Comparison of ENCODE assay signal across 11 cellular contexts in genomic region chr14:21537088-21537424, GRCh38. TPM values are rescaled to one million over a fixed set of nuclear protein-coding genes. Genes with fewer than 3 reads are reported as not detected.
DNase-seq lines count a peak whose midpoint lies in the region; ATAC-seq, FAIRE-seq and TF ChIP-seq lines count a peak whose summit lies in the region.
"Had no signal": no experiment of that assay in that cellular context is flagged by ENCODE, and none has a peak within 500 bp of the region (broad histone marks: within the 10 kb centered on the region; RNA-seq: fewer than 3 reads in every experiment).

No MANE protein-coding gene starts in this region.

- no peak for FAIRE-seq in astrocyte (lab: Jason Lieb, UNC)

- H3K4me1 Mint-ChIP-seq in astrocyte (ENCODE audit: low read depth, unreplicated experiment): peaks cover 14% of the 10 kb centered on the region
- H3K4me1 Mint-ChIP-seq in CD8-positive, alpha-beta memory T cell: peaks cover 4 to 12% (median 11%) of the 10 kb centered on the region in 3 donors

- H2AFZ ChIP-seq in astrocyte (ENCODE audit: low read depth, low read length): peak overlapping the region; percentile 53

- no peak for ATAC-seq in psoas muscle

- H3K9ac ChIP-seq in astrocyte (ENCODE audit: low read length) (no peak overlapping the region), iPS-20b (ENCODE audit: low read depth, low read length) (peak overlapping the region; percentile 96)

- H3K4me1 ChIP-seq in astrocyte (ENCODE audit: insufficient read depth, low read length) (no peaks in the 10 kb centered on the region), iPS-20b (ENCODE audit: insufficient read depth, low read length) (peaks cover 38% of the 10 kb centered on the region), psoas muscle (no peaks in the 10 kb centered on the region)
- no peaks in the 10 kb centered on the region for H3K4me1 ChIP-seq in CD8-positive, alpha-beta memory T cell (ENCODE audit: insufficient read depth, low read length)

- CTCF ChIA-PET in CD8-positive, alpha-beta memory T cell (lab: Charles Lee): no interaction called here

- peaks cover 2% of the 10 kb centered on the region for H3K9me3 Mint-ChIP-seq in astrocyte (ENCODE audit: unreplicated experiment)
- H3K9me3 Mint-ChIP-seq in CD8-positive, alpha-beta memory T cell: no peaks in the 10 kb centered on the region

- intact Hi-C loops in psoas muscle (cut with DNase I): no loop called here

- peak overlapping the region; percentile 75 for H3K4me2 ChIP-seq in astrocyte (ENCODE audit: low read length)

- 13 to 15% (median 15%) methylated on average over 3 of the region's 3 CpGs for WGBS in psoas muscle, 3 donors

- H3K9me3 ChIP-seq in astrocyte (ENCODE audit: insufficient read depth, low read depth, low read length): no peaks in the 10 kb centered on the region
- no peaks in the 10 kb centered on the region for H3K9me3 ChIP-seq in iPS-20b (ENCODE audit: insufficient read depth, low read depth, low read length)
- no peaks in the 10 kb centered on the region for H3K9me3 ChIP-seq in psoas muscle
- H3K9me3 ChIP-seq in CD8-positive, alpha-beta memory T cell (ENCODE audit: low read length): no peaks in the 10 kb centered on the region

- POLR2A ChIA-PET in CD8-positive, alpha-beta memory T cell (lab: Charles Lee): no interaction called here

- no peak overlapping the region for H3K27ac ChIP-seq in astrocyte (ENCODE audit: low read depth, low read length)
- peak overlapping the region; percentile 96 for H3K27ac ChIP-seq in iPS-20b (ENCODE audit: low read length)
- no peak overlapping the region for H3K27ac ChIP-seq in psoas muscle
- no peak overlapping the region for H3K27ac ChIP-seq in CD8-positive, alpha-beta memory T cell (ENCODE audit: low read depth, low read length)

- no peaks in the 10 kb centered on the region for H3K27me3 ChIP-seq in H7 (ENCODE audit: control insufficient read depth, insufficient read depth, low read length)
- H3K27me3 ChIP-seq in astrocyte (ENCODE audit: insufficient read depth, low read length): peaks cover 46% of the 10 kb centered on the region
- no peaks in the 10 kb centered on the region for H3K27me3 ChIP-seq in iPS-20b (ENCODE audit: insufficient read depth, low read length)
- peaks cover 4 to 62% (median 6%) of the 10 kb centered on the region in 3 donors for H3K27me3 ChIP-seq in psoas muscle (ENCODE audit: insufficient read depth in 3 of 3, low read length in 2 of 3)
- peaks cover 20% of the 10 kb centered on the region for H3K27me3 ChIP-seq in CD8-positive, alpha-beta memory T cell (ENCODE audit: insufficient read depth, low read length, poor library complexity, severe bottlenecking)

- peak overlapping the region; percentile 85 for H3K4me3 ChIP-seq in H7 (ENCODE audit: insufficient read depth, low read depth, low read length)
- H3K4me3 ChIP-seq in astrocyte (ENCODE audit: insufficient read depth, low read depth, low read length): peak overlapping the region; percentile 35
- peak overlapping the region; percentile 94 for H3K4me3 ChIP-seq in iPS-20b (ENCODE audit: low read length)
- peak overlapping the region; percentile 46 for H3K4me3 ChIP-seq in psoas muscle
- H3K4me3 ChIP-seq in CD8-positive, alpha-beta memory T cell (ENCODE audit: low read length): no peak overlapping the region

- no peaks in the 10 kb centered on the region for H3K36me3 Mint-ChIP-seq in astrocyte (ENCODE audit: low read depth, unreplicated experiment)
- peaks cover 0 to 4% (median 0%) of the 10 kb centered on the region in 3 donors for H3K36me3 Mint-ChIP-seq in CD8-positive, alpha-beta memory T cell

- H3K27me3 Mint-ChIP-seq in astrocyte (ENCODE audit: low read depth, unreplicated experiment): peaks cover 14% of the 10 kb centered on the region
- H3K27me3 Mint-ChIP-seq in CD8-positive, alpha-beta memory T cell: peaks cover 24 to 71% of the 10 kb centered on the region in 2 donors

- no peaks in the 10 kb centered on the region for H3K79me2 ChIP-seq in astrocyte (ENCODE audit: insufficient read depth, low read length)

- H3K27ac Mint-ChIP-seq in astrocyte (ENCODE audit: unreplicated experiment): peak overlapping the region; percentile 4
- peak overlapping the region in 2 of 8 donors; percentile 0 to 47 for H3K27ac Mint-ChIP-seq in CD8-positive, alpha-beta memory T cell

- H3K36me3 ChIP-seq in H7 (replicated peaks; ENCODE audit: control insufficient read depth, insufficient read depth, low read length): 0 out of 2 replicates have a peak, but pooled peaks cover under 1% of the 10 kb centered on the region
- no peaks in the 10 kb centered on the region for H3K36me3 ChIP-seq in astrocyte (ENCODE audit: insufficient read depth, low read length)
- H3K36me3 ChIP-seq in iPS-20b (ENCODE audit: insufficient read depth, low read depth, low read length): peaks cover 2% of the 10 kb centered on the region; the same call in 1 of the 2 replicates
- H3K36me3 ChIP-seq in psoas muscle (ENCODE audit: insufficient read depth in 1 of 2, low read depth in 1 of 2): no peaks in the 10 kb centered on the region
- H3K36me3 ChIP-seq in CD8-positive, alpha-beta memory T cell (ENCODE audit: insufficient read depth, low read length): no peaks in the 10 kb centered on the region

- no peak for TF ChIP-seq CTCF in astrocyte (IDR thresholded peaks at IDR 0.05; ENCODE audit: insufficient read depth, low read depth, low read length)
- TF ChIP-seq CTCF in psoas muscle (IDR thresholded peaks at IDR 0.05): no peak

- H4K20me1 ChIP-seq in astrocyte (ENCODE audit: insufficient read depth, low read length): no peaks in the 10 kb centered on the region

- peak; percentile 31 for DNase-seq in H7
- no peak for DNase-seq in astrocyte (ENCODE audit: low read depth)
- no peak for DNase-seq in psoas muscle
- DNase-seq in OCI-M1 (lab: John Stamatoyannopoulos, UW): no peak
- DNase-seq in CD8-positive, alpha-beta memory T cell: no peak
- no peak for DNase-seq in DMS79 treated with DMSO at 0.1 percent for 48 hours (lab: John Stamatoyannopoulos, UW)
- no peak for DNase-seq in germinal center (ENCODE audit: low spot score)
- DNase-seq: dermis blood vessel endothelial cell, NCI-H2081 had no signal

- H3K4me3 Mint-ChIP-seq in astrocyte (ENCODE audit: unreplicated experiment): peak overlapping the region; percentile 78
- peak overlapping the region in 3 of 7 donors; percentile 2 to 33 (median 4) for H3K4me3 Mint-ChIP-seq in CD8-positive, alpha-beta memory T cell

RNA-seq across cellular contexts. Expression of gene SALL2, which starts 10.9 kb away (rescaled TPM):
- total RNA-seq in H7 (2014; rRNA removed; shearing (Covaris generic)): 123 and 170 TPM in 2 replicates
- 28.3 and 34.5 TPM in 2 replicates for total RNA-seq in astrocyte
- 1 to 10 TPM in 3 of 4 donors, under 1 TPM in 1; 0.87 to 3.8 (median 1.7) TPM for total RNA-seq in psoas muscle
- polyA plus RNA-seq in psoas muscle: under 1 TPM; 0.33 to 0.93 (median 0.62) TPM
- 1 to 10 TPM; 2.0 to 2.6 TPM for total RNA-seq in CD8-positive, alpha-beta memory T cell
- 1.4 TPM for polyA plus RNA-seq in CD8-positive, alpha-beta memory T cell

RNA-seq across cellular contexts. Expression of gene METTL3, which starts 25.9 kb away (rescaled TPM):
- total RNA-seq in H7 (2014; rRNA removed; shearing (Covaris generic)): 109 and 111 TPM in 2 replicates
- total RNA-seq in astrocyte (40.0 and 44.0 TPM in 2 replicates), psoas muscle (10 to 100 TPM; 17.5 to 22.1 (median 20.6) TPM)
- polyA plus RNA-seq in psoas muscle: 10 to 100 TPM; 17.8 to 43.9 (median 26.7) TPM
- total RNA-seq in CD8-positive, alpha-beta memory T cell: 10 to 100 TPM; 54.1 to 58.9 TPM
- 27.4 TPM for polyA plus RNA-seq in CD8-positive, alpha-beta memory T cell

RNA-seq across cellular contexts. Expression of gene OR10G3, which starts 42.8 kb away (rescaled TPM):
- not detected in 2 replicates for total RNA-seq in H7 (2014; rRNA removed; shearing (Covaris generic))
- total RNA-seq in astrocyte (not detected in 2 replicates), psoas muscle (not detected)
- polyA plus RNA-seq in psoas muscle: not detected
- not detected for total RNA-seq in CD8-positive, alpha-beta memory T cell
- polyA plus RNA-seq in CD8-positive, alpha-beta memory T cell: not detected
- total RNA-seq: dermis blood vessel endothelial cell, HT1080 had no signal
